Comparison of ENCODE assay signal across 7 cellular contexts in the genomic region with DNA sequence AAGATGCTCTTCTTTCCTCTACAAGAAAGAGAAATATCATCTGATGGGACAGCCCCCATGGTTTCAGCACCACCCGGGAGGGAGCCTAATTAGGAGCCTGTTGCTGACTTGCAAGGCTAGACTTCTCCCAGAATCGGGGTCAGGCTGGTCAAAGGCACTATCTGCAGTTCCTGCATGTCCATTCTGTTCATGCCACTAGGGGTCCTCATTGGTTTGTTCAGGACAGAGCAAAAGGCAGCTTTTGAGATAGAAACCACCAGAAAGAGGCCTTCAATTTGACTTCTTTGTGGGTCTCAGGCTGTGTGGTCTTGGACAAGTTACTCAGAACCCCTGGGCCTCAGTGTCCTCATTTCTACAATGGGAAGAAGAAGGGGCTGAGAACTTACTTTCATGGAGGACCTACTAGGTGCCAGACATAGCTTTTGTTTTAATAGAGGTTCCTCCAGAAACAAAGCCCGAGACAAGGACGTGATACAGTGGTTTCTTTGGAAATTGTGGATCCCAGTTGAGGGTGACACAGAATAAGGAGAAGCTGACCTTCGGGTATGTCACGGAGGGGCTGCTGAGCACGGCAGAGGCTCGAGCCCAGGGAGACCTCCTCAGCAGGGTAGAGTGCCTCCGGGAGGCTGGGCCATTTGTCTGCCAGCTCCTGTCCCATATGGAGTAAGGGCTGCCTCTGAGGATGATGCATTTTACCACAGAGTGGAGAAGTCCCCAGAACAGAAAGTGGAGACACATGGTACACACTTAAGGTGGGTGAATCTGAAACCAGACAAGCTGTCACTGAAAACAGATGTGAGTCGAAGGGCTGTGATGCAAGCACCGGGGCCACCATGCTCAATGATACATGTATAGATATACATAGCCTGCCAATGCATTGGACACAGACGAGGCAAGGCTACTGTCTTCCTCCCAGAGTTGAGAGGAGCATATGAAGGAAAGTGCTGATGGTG. TPM values are rescaled to one million over a fixed set of nuclear protein-coding genes. Genes with fewer than 3 reads are reported as not detected.
DNase-seq lines count a peak whose midpoint lies in the region; ATAC-seq and TF ChIP-seq lines count a peak whose summit lies in the region.

No MANE protein-coding gene starts in this region.

- H3K79me2 ChIP-seq in OCI-LY3 (ENCODE audit: low read length) = no peaks in the 10 kb centered on the region

- H3K36me3 ChIP-seq in OCI-LY3 (replicated peaks; ENCODE audit: low read depth, low read length) = no peaks in the 10 kb centered on the region
- no peaks in the 10 kb centered on the region for H3K36me3 ChIP-seq in mucosa of descending colon (ENCODE audit: low read depth)
- H3K36me3 ChIP-seq in effector memory CD4-positive, alpha-beta T cell (ENCODE audit: control insufficient read depth, insufficient read depth, low read length) = no peaks in the 10 kb centered on the region

- H3K4me1 ChIP-seq in OCI-LY3 (ENCODE audit: low read length) = no peaks in the 10 kb centered on the region
- no peaks in the 10 kb centered on the region for H3K4me1 ChIP-seq in mucosa of descending colon (ENCODE audit: low read depth)
- H3K4me1 ChIP-seq in effector memory CD4-positive, alpha-beta T cell (ENCODE audit: control insufficient read depth, insufficient read depth, low read length, poor library complexity, severe bottlenecking) = no peaks in the 10 kb centered on the region

- no peak overlapping the region for H3K9ac ChIP-seq in OCI-LY3 (ENCODE audit: low read length)

- no peaks in the 10 kb centered on the region for H4K20me1 ChIP-seq in OCI-LY3 (ENCODE audit: insufficient read depth, low read length)

- peaks cover 7% of the 10 kb centered on the region; the same call in 1 of the 2 replicates for H3K27me3 ChIP-seq in OCI-LY3 (ENCODE audit: low read depth, low read length)
- peaks cover 0 to 31% (median 0%) of the 10 kb centered on the region in 45 donors for H3K27me3 ChIP-seq in dorsolateral prefrontal cortex
- no peaks in the 10 kb centered on the region for H3K27me3 ChIP-seq in effector memory CD4-positive, alpha-beta T cell (replicated peaks; ENCODE audit: control insufficient read depth, insufficient read depth, low read length, poor library complexity, severe bottlenecking)

- peak; percentile 63 for TF ChIP-seq CTCF in GM10266 (IDR thresholded peaks at IDR 0.05; ENCODE audit: control insufficient read depth, insufficient read depth, low read depth, missing control alignments)
- peak; percentile 64 for TF ChIP-seq CTCF in OCI-LY3 (IDR thresholded peaks at IDR 0.05; ENCODE audit: low read depth, low read length)
- peak in 55 of 56 donors; percentile 37 to 72 (median 63) for TF ChIP-seq CTCF in dorsolateral prefrontal cortex (IDR thresholded peaks at IDR 0.05 in 54 of 56, conservative IDR thresholded peaks at IDR 0.05 in 2 of 56; ENCODE audit: low read depth in 1 of 56, partially characterized antibody in 56 of 56)
- peak; percentile 35 for TF ChIP-seq CTCF in mucosa of descending colon (IDR thresholded peaks at IDR 0.05)

- H2AFZ ChIP-seq in OCI-LY3 (ENCODE audit: low read depth, low read length) = no peak overlapping the region

- H3K9me3 ChIP-seq in OCI-LY3 (ENCODE audit: insufficient read depth, low read length) = no peaks in the 10 kb centered on the region
- H3K9me3 ChIP-seq in mucosa of descending colon = no peaks in the 10 kb centered on the region
- H3K9me3 ChIP-seq in effector memory CD4-positive, alpha-beta T cell (ENCODE audit: control insufficient read depth, low read length) = no peaks in the 10 kb centered on the region

- H3K27ac ChIP-seq in OCI-LY3 (ENCODE audit: low read length) (no peak overlapping the region), dorsolateral prefrontal cortex (peak overlapping the region in 28 of 59 donors; percentile 0 to 71 (median 35))
- no peak overlapping the region for H3K27ac ChIP-seq in effector memory CD4-positive, alpha-beta T cell (ENCODE audit: insufficient read depth, low read length, poor library complexity, severe bottlenecking)

- ATAC-seq in GM21423 (IDR thresholded peaks at IDR 0.05; ENCODE audit: unreplicated experiment) (peak; percentile 76), mucosa of descending colon (peak; percentile 82)

- peak; percentile 56 for DNase-seq in GM10266 (ENCODE audit: extremely low spot score)
- DNase-seq in HK-2 (ENCODE audit: unreplicated experiment) = peak; percentile 21
- DNase-seq in dorsolateral prefrontal cortex = peak in 2 of 10 donors; percentile 8 to 56
- peak in 1 of 3 donors; percentile 75 for DNase-seq in mucosa of descending colon
- DNase-seq in effector memory CD4-positive, alpha-beta T cell = no peak

- H3K4me3 ChIP-seq in OCI-LY3 (ENCODE audit: low read length) (no peak overlapping the region), dorsolateral prefrontal cortex (no peak overlapping the region), mucosa of descending colon (no peak overlapping the region)
- H3K4me3 ChIP-seq in effector memory CD4-positive, alpha-beta T cell (ENCODE audit: insufficient read depth, low read depth, low read length, poor library complexity, severe bottlenecking) = no peak overlapping the region

- intact Hi-C loops in dorsolateral prefrontal cortex (cut with DNase I) (no loop called here), mucosa of descending colon (cut with DNase I, micrococcal nuclease) (no loop called here)

- H3K4me2 ChIP-seq in OCI-LY3 (ENCODE audit: low read length) = no peak overlapping the region

RNA-seq across cellular contexts. Expression of gene NEUROD6, which starts 33.1 kb away (rescaled TPM):
- 10 to 100 TPM in 101 of 120 experiments, 1 to 10 TPM in 19; 1.4 to 54.8 (median 18.1) TPM for total RNA-seq in dorsolateral prefrontal cortex
- not detected for total RNA-seq in mucosa of descending colon

Comparison
In these comparisons a context has a peak if more than half of its experiments do, and no peak if none do; other contexts are left out.
1. DNase-seq: peak in GM10266 (single experiment) and HK-2 (single experiment); none in effector memory CD4-positive, alpha-beta T cell (0 of 3).
2. Peak in every context shown above with its lines, with median percentiles within 50 percentile points of each other: CTCF ChIP-seq.